1 cellular context compared by ENCODE assay signal in the genomic region with DNA sequence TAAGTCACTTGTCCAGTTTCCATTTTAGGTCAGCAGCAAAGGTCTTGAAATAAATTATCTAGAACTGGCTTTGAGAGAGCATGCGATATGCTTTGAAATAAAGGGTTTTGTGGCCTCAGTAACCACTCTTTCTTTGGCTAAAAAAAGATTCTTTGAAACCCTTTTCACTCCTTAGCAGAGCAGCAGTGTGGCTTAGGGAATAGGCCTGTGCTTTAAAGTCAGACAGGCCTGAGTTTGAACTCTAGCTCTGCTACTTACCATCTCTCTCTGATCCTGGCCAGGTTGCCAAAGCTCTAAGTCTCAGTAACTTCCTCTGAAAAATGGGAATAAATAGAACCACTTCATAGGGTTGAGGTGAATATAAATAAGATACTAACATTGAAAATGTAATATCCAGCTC.
TF ChIP-seq lines count a peak whose summit lies in the region.

No MANE protein-coding gene starts in this region.

TF ChIP-seq in GM23338, 12 proteins besides CTCF, POLR2A, EP300 and RAD21:
- TF ChIP-seq, protein P1, sequence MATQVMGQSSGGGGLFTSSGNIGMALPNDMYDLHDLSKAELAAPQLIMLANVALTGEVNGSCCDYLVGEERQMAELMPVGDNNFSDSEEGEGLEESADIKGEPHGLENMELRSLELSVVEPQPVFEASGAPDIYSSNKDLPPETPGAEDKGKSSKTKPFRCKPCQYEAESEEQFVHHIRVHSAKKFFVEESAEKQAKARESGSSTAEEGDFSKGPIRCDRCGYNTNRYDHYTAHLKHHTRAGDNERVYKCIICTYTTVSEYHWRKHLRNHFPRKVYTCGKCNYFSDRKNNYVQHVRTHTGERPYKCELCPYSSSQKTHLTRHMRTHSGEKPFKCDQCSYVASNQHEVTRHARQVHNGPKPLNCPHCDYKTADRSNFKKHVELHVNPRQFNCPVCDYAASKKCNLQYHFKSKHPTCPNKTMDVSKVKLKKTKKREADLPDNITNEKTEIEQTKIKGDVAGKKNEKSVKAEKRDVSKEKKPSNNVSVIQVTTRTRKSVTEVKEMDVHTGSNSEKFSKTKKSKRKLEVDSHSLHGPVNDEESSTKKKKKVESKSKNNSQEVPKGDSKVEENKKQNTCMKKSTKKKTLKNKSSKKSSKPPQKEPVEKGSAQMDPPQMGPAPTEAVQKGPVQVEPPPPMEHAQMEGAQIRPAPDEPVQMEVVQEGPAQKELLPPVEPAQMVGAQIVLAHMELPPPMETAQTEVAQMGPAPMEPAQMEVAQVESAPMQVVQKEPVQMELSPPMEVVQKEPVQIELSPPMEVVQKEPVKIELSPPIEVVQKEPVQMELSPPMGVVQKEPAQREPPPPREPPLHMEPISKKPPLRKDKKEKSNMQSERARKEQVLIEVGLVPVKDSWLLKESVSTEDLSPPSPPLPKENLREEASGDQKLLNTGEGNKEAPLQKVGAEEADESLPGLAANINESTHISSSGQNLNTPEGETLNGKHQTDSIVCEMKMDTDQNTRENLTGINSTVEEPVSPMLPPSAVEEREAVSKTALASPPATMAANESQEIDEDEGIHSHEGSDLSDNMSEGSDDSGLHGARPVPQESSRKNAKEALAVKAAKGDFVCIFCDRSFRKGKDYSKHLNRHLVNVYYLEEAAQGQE (IDR thresholded peaks at IDR 0.05; ENCODE audit: unreplicated experiment) = no peak
- no peak for TF ChIP-seq ZNF331 (CRISPR knock-in tag; IDR thresholded peaks at IDR 0.05; ENCODE audit: low read depth)
- TF ChIP-seq ZNF114 (CRISPR knock-in tag; IDR thresholded peaks at IDR 0.05) = no peak
- TF ChIP-seq, protein P2, sequence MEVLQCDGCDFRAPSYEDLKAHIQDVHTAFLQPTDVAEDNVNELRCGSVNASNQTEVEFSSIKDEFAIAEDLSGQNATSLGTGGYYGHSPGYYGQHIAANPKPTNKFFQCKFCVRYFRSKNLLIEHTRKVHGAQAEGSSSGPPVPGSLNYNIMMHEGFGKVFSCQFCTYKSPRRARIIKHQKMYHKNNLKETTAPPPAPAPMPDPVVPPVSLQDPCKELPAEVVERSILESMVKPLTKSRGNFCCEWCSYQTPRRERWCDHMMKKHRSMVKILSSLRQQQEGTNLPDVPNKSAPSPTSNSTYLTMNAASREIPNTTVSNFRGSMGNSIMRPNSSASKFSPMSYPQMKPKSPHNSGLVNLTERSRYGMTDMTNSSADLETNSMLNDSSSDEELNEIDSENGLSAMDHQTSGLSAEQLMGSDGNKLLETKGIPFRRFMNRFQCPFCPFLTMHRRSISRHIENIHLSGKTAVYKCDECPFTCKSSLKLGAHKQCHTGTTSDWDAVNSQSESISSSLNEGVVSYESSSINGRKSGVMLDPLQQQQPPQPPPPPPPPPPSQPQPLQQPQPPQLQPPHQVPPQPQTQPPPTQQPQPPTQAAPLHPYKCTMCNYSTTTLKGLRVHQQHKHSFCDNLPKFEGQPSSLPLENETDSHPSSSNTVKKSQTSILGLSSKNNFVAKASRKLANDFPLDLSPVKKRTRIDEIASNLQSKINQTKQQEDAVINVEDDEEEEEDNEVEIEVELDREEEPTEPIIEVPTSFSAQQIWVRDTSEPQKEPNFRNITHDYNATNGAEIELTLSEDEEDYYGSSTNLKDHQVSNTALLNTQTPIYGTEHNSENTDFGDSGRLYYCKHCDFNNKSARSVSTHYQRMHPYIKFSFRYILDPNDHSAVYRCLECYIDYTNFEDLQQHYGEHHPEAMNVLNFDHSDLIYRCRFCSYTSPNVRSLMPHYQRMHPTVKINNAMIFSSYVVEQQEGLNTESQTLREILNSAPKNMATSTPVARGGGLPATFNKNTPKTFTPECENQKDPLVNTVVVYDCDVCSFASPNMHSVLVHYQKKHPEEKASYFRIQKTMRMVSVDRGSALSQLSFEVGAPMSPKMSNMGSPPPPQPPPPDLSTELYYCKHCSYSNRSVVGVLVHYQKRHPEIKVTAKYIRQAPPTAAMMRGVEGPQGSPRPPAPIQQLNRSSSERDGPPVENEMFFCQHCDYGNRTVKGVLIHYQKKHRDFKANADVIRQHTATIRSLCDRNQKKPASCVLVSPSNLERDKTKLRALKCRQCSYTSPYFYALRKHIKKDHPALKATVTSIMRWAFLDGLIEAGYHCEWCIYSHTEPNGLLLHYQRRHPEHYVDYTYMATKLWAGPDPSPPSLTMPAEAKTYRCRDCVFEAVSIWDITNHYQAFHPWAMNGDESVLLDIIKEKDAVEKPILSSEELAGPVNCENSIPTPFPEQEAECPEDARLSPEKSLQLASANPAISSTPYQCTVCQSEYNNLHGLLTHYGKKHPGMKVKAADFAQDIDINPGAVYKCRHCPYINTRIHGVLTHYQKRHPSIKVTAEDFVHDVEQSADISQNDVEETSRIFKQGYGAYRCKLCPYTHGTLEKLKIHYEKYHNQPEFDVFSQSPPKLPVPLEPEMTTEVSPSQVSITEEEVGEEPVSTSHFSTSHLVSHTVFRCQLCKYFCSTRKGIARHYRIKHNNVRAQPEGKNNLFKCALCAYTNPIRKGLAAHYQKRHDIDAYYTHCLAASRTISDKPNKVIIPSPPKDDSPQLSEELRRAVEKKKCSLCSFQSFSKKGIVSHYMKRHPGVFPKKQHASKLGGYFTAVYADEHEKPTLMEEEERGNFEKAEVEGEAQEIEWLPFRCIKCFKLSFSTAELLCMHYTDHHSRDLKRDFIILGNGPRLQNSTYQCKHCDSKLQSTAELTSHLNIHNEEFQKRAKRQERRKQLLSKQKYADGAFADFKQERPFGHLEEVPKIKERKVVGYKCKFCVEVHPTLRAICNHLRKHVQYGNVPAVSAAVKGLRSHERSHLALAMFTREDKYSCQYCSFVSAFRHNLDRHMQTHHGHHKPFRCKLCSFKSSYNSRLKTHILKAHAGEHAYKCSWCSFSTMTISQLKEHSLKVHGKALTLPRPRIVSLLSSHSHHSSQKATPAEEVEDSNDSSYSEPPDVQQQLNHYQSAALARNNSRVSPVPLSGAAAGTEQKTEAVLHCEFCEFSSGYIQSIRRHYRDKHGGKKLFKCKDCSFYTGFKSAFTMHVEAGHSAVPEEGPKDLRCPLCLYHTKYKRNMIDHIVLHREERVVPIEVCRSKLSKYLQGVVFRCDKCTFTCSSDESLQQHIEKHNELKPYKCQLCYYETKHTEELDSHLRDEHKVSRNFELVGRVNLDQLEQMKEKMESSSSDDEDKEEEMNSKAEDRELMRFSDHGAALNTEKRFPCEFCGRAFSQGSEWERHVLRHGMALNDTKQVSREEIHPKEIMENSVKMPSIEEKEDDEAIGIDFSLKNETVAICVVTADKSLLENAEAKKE (CRISPR knock-in tag; IDR thresholded peaks at IDR 0.05) = no peak
- no peak for TF ChIP-seq CREB1 (CRISPR knock-in tag; IDR thresholded peaks at IDR 0.05; ENCODE audit: low read depth)
- TF ChIP-seq, protein P3, sequence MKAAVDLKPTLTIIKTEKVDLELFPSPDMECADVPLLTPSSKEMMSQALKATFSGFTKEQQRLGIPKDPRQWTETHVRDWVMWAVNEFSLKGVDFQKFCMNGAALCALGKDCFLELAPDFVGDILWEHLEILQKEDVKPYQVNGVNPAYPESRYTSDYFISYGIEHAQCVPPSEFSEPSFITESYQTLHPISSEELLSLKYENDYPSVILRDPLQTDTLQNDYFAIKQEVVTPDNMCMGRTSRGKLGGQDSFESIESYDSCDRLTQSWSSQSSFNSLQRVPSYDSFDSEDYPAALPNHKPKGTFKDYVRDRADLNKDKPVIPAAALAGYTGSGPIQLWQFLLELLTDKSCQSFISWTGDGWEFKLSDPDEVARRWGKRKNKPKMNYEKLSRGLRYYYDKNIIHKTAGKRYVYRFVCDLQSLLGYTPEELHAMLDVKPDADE (IDR thresholded peaks at IDR 0.05) = no peak
- no peak for TF ChIP-seq STAT1 (IDR thresholded peaks at IDR 0.05; ENCODE audit: unreplicated experiment)
- no peak for TF ChIP-seq EZH2 (IDR thresholded peaks at IDR 0.05; ENCODE audit: low read depth, unreplicated experiment)
- no peak for TF ChIP-seq EZH2phosphoT487 (IDR thresholded peaks at IDR 0.05; ENCODE audit: unreplicated experiment)
- TF ChIP-seq JUNB (IDR thresholded peaks at IDR 0.05; ENCODE audit: unreplicated experiment) = no peak
- TF ChIP-seq POLR2AphosphoS5 (IDR thresholded peaks at IDR 0.05; ENCODE audit: low read depth) = no peak
- no peak for TF ChIP-seq NANOG (IDR thresholded peaks at IDR 0.05; ENCODE audit: borderline replicate concordance)
